ENCODE assay signal across 19 cellular contexts in genomic region chr19:16366056-16366432, GRCh38. TPM values are rescaled to one million over a fixed set of nuclear protein-coding genes. Genes with fewer than 3 reads are reported as not detected.
DNase-seq lines count a peak whose midpoint lies in the region; TF ChIP-seq lines count a peak whose summit lies in the region.
"Had no signal": no experiment of that assay in that cellular context is flagged by ENCODE, and none has a peak within 500 bp of the region (broad histone marks: within the 10 kb centered on the region; RNA-seq: fewer than 3 reads in every experiment).

No MANE protein-coding gene starts in this region.

- BruUV-seq in OCI-LY7 (replicated peaks; lab: Mats Ljungman, UMichigan) = no TSS peak

- POLR2A ChIA-PET in OCI-LY7 (lab: Charles Lee) = interaction anchor here (1.3 to 1.6 kb wide), 2 partner anchors 17 to 38 kb away, joined by 3 to 6 read pairs; no protein-coding TSS in a partner anchor

- peaks cover 3% of the 10 kb centered on the region; the same call in 1 of the 2 replicates for H4K20me1 ChIP-seq in OCI-LY7 (ENCODE audit: insufficient read depth, low read length)

- H3K4me3 Mint-ChIP-seq in activated naive CD4-positive, alpha-beta T cell treated with anti-CD3 and anti-CD28 coated beads, Interleukin-2, amount 50 U/mL, for 24 hours = peak overlapping the region; percentile 83
- H3K4me3 Mint-ChIP-seq: activated CD4-positive, alpha-beta T cell treated with anti-CD3 and anti-CD28 coated beads, Interleukin-2, amount 10 ng/mL, durations not matched to agents 7 days and 5 days had no signal

- H3K4me1 Mint-ChIP-seq in activated naive CD4-positive, alpha-beta T cell treated with anti-CD3 and anti-CD28 coated beads, Interleukin-2, amount 50 U/mL, for 24 hours = peaks cover 33% of the 10 kb centered on the region

- no peaks in the 10 kb centered on the region for H3K9me3 ChIP-seq in OCI-LY7 (ENCODE audit: low read length)
- H3K9me3 ChIP-seq in mucosa of rectum (ENCODE audit: control insufficient read depth in 2 of 2, low read length in 2 of 2) = no peaks in the 10 kb centered on the region
- H3K9me3 ChIP-seq in uterus = no peaks in the 10 kb centered on the region
- H3K9me3 ChIP-seq: heart right ventricle, thyroid gland had no signal

- no peaks in the 10 kb centered on the region for H3K9me3 Mint-ChIP-seq in activated naive CD4-positive, alpha-beta T cell treated with anti-CD3 and anti-CD28 coated beads, Interleukin-2, amount 50 U/mL, for 24 hours
- H3K9me3 Mint-ChIP-seq: activated CD4-positive, alpha-beta T cell treated with anti-CD3 and anti-CD28 coated beads, Interleukin-2, amount 10 ng/mL, durations not matched to agents 7 days and 5 days; T-cell had no signal

- peak overlapping the region; percentile 86 for H3K27ac Mint-ChIP-seq in activated naive CD4-positive, alpha-beta T cell treated with anti-CD3 and anti-CD28 coated beads, Interleukin-2, amount 50 U/mL, for 24 hours
- H3K27ac Mint-ChIP-seq: activated CD4-positive, alpha-beta T cell treated with anti-CD3 and anti-CD28 coated beads, Interleukin-2, amount 10 ng/mL, durations not matched to agents 7 days and 5 days; T-cell had no signal

- H3K27ac ChIP-seq in OCI-LY7 (ENCODE audit: low read depth, low read length, poor library complexity, severe bottlenecking) = peak overlapping the region; percentile 76
- peak overlapping the region; percentile 14 to 71 for H3K27ac ChIP-seq in mucosa of rectum (ENCODE audit: low read depth in 2 of 2, low read length in 2 of 2)
- peak overlapping the region; percentile 11 to 30 for H3K27ac ChIP-seq in uterus
- H3K27ac ChIP-seq: thyroid gland had no signal

- no peaks in the 10 kb centered on the region for H3K9me2 ChIP-seq in OCI-LY7 (ENCODE audit: insufficient read depth, low read length)

- no peak for DNase-seq in activated naive CD4-positive, alpha-beta T cell treated with Interleukin-2 at 50 U/mL for 16 hours
- DNase-seq in OCI-LY7 (ENCODE audit: low spot score) (no peak), uterus (no peak), GM13976 (ENCODE audit: low spot score) (no peak), kidney glomerular epithelial cell (lab: John Stamatoyannopoulos, UW) (no peak), DMS 273 treated with DMSO at 0.1 percent for 48 hours (lab: John Stamatoyannopoulos, UW) (no peak)
- DNase-seq: activated naive CD4-positive, alpha-beta T cell treated with anti-CD3 and anti-CD28 coated beads, Interleukin-2, amount 50 U/mL, for 16 hours; cerebellar nuclear complex; HCEC 1CT; heart right ventricle; left colon; NCI-H1092 treated with DMSO at 0.1 percent for 48 hours; NCI-H2227 treated with DMSO at 0.1 percent for 48 hours; thyroid gland had no signal

- H3K4me3 ChIP-seq in OCI-LY7 (ENCODE audit: low read depth, low read length, poor library complexity, severe bottlenecking) (peak overlapping the region; percentile 52), mucosa of rectum (ENCODE audit: low read length in 2 of 2) (peak overlapping the region in 1 of 2 donors; percentile 44), uterus (no peak overlapping the region)
- H3K4me3 ChIP-seq: skin epidermis, thyroid gland had no signal

- TF ChIP-seq CTCF in OCI-LY7 (conservative IDR thresholded peaks at IDR 0.05; ENCODE audit: low read length) = no peak
- no peak for TF ChIP-seq CTCF in uterus (IDR thresholded peaks at IDR 0.05)
- no peak for TF ChIP-seq CTCF in GM13976 (IDR thresholded peaks at IDR 0.05; ENCODE audit: borderline replicate concordance, control extremely low read depth, extremely low read depth, insufficient read depth, missing control alignments)

- no peaks in the 10 kb centered on the region for H3K27me3 Mint-ChIP-seq in activated naive CD4-positive, alpha-beta T cell treated with anti-CD3 and anti-CD28 coated beads, Interleukin-2, amount 50 U/mL, for 24 hours
- H3K27me3 Mint-ChIP-seq: activated CD4-positive, alpha-beta T cell treated with anti-CD3 and anti-CD28 coated beads, Interleukin-2, amount 10 ng/mL, durations not matched to agents 7 days and 5 days; T-cell had no signal

- no peak for TF ChIP-seq POLR2A in uterus (IDR thresholded peaks at IDR 0.05)

- H3K4me1 ChIP-seq in OCI-LY7 (ENCODE audit: insufficient read depth, low read length, poor library complexity, severe bottlenecking) (peaks cover 58% of the 10 kb centered on the region), mucosa of rectum (ENCODE audit: control insufficient read depth in 2 of 2, insufficient read depth in 2 of 2, low read length in 2 of 2) (peaks cover 29 to 39% of the 10 kb centered on the region in 2 donors), uterus (no peaks in the 10 kb centered on the region)

- H3K36me3 ChIP-seq in OCI-LY7 (ENCODE audit: insufficient read depth, low read length) (peaks cover 13% of the 10 kb centered on the region; the same call in 1 of the 2 replicates), mucosa of rectum (ENCODE audit: control insufficient read depth in 2 of 2, insufficient read depth in 2 of 2, low read length in 2 of 2) (no peaks in the 10 kb centered on the region), uterus (no peaks in the 10 kb centered on the region)
- H3K36me3 ChIP-seq: thyroid gland had no signal

- no peak overlapping the region for H2AFZ ChIP-seq in OCI-LY7 (ENCODE audit: low read length)

- H3K27me3 ChIP-seq in mucosa of rectum (ENCODE audit: control insufficient read depth in 2 of 2, insufficient read depth in 2 of 2, low read length in 2 of 2) = peaks cover 0 to 5% of the 10 kb centered on the region in 2 donors
- no peaks in the 10 kb centered on the region for H3K27me3 ChIP-seq in uterus
- H3K27me3 ChIP-seq: heart right ventricle, thyroid gland had no signal

- H3K79me2 ChIP-seq in OCI-LY7 (ENCODE audit: insufficient read depth, low read depth, low read length) = no peaks in the 10 kb centered on the region

- H3K9ac ChIP-seq in mucosa of rectum (ENCODE audit: low read depth in 1 of 2, low read length in 2 of 2) = peak overlapping the region in 1 of 2 donors; percentile 42

- intact Hi-C loops in OCI-LY7 (cut with micrococcal nuclease; ENCODE audit: unreplicated experiment) = loop anchor here (2.0 kb wide), 2 partner anchors 17 to 37 kb away; no protein-coding TSS in a partner anchor
- intact Hi-C loops in uterus (cut with DNase I; ENCODE audit: low total_unique reads) = no loop called here

- no peaks in the 10 kb centered on the region for H3K36me3 Mint-ChIP-seq in activated naive CD4-positive, alpha-beta T cell treated with anti-CD3 and anti-CD28 coated beads, Interleukin-2, amount 50 U/mL, for 24 hours
- H3K36me3 Mint-ChIP-seq: T-cell had no signal

- peak overlapping the region; percentile 73 for H3K4me2 ChIP-seq in OCI-LY7 (ENCODE audit: low read length)

- in situ Hi-C loops in GM13976 (cut with MboI; ENCODE audit: low sequenced_read_pairs, unreplicated experiment) = no loop called here

- CTCF ChIA-PET in OCI-LY7 (lab: Charles Lee; ENCODE audit: unreplicated experiment) = interaction anchor here (0.6 to 1.2 kb wide), 3 partner anchors 17 to 108 kb away, joined by 3 read pairs; no protein-coding TSS in a partner anchor

RNA-seq across cellular contexts. Expression of gene KLF2, which starts 41.4 kb away (rescaled TPM):
- total RNA-seq in OCI-LY7 (2014; rRNA removed; shearing (Covaris generic)) = 4.5 and 8.6 TPM in 2 replicates
- 6.2 and 8.2 TPM in 2 replicates for total RNA-seq in OCI-LY7 (2022)
- total RNA-seq in uterus = 100 to 1,000 TPM in 2 of 4 donors, 10 to 100 TPM in 2; 16.5 to 139 (median 81.8) TPM

Comparison
In these comparisons a context has a peak if more than half of its experiments do, and no peak if none do; other contexts are left out.
1. H3K27ac ChIP-seq: peak in every context shown above with its lines; median percentile 76 in OCI-LY7; 42 in mucosa of rectum; 20 in uterus.